Comparison of ENCODE assay signal across 23 cellular contexts in the genomic region with DNA sequence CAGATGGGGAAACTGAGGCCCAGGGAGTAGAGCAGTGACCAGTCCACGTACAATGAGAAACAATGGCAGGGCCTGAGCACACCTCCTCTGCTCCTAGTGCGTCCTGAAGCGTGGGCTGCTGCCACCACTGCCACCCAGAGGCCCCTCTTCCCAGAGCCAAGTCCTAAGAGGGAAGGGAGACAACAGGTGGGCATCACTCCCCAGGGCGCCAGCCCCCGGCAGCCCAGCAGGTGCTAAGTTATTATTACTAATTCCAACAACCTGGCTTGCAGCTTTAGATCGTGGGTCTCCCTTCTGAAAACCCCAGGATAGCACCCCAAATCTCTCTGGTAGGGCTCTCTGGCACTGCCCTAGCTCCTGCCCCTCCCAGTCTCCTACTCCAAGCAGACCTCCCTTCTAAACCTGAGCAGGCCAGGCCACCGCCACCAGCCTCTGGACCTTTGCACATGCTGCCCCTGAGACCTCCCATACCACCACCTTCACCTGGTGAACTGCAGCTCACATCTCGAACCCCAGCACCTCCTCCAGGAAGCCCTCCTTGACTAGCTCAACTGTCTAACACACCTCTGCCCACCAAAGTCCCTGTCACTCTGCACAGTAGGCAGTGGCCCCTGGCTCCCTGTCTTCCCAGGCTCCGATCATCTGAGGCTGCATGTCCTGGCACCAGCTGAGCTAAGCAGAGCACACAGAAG.
DNase-seq lines count a peak whose midpoint lies in the region; ATAC-seq and TF ChIP-seq lines count a peak whose summit lies in the region.
"Had no signal": no experiment of that assay in that cellular context is flagged by ENCODE, and none has a peak within 500 bp of the region (broad histone marks: within the 10 kb centered on the region; RNA-seq: fewer than 3 reads in every experiment).

No MANE protein-coding gene starts in this region.

- intact Hi-C loops in Caco-2 (cut with micrococcal nuclease; ENCODE audit: unreplicated experiment): no loop called here

- H3K27ac Mint-ChIP-seq in Caco-2 (ENCODE audit: unreplicated experiment) (peak overlapping the region; percentile 65), brain (peak overlapping the region in 4 of 5 experiments; percentile 45 to 99 (median 94)), progenitor cell of endocrine pancreas (peak overlapping the region; percentile 79)
- H3K27ac Mint-ChIP-seq: CD4-positive, alpha-beta memory T cell had no signal

- H3K27ac ChIP-seq in KMS-11: peak overlapping the region; percentile 8; the same call in 1 of the 2 replicates
- H3K27ac ChIP-seq in brain microvascular endothelial cell: no peak overlapping the region
- H3K27ac ChIP-seq: BLaER1 had no signal

- H3K9me3 Mint-ChIP-seq in Caco-2 (ENCODE audit: unreplicated experiment) (no peaks in the 10 kb centered on the region), brain (peaks cover 0 to 13% (median 2%) of the 10 kb centered on the region in 5 experiments), progenitor cell of endocrine pancreas (ENCODE audit: low read depth) (no peaks in the 10 kb centered on the region)

- POLR2A ChIA-PET in Caco-2 (lab: Charles Lee): no interaction called here

- no peak overlapping the region for H2AFZ ChIP-seq in KMS-11 (ENCODE audit: low read depth)

- TF ChIP-seq CTCF in Caco-2 (IDR thresholded peaks at IDR 0.05; ENCODE audit: insufficient read depth in 1 of 2, low read depth in 1 of 2, low read length in 1 of 2, severe bottlenecking in 1 of 2, unreplicated experiment in 1 of 2) (no peak), KMS-11 (conservative IDR thresholded peaks at IDR 0.05; ENCODE audit: low read depth, low read length) (no peak), brain (conservative IDR thresholded peaks at IDR 0.05) (no peak), progenitor cell of endocrine pancreas (IDR thresholded peaks at IDR 0.05; ENCODE audit: unreplicated experiment) (no peak), brain microvascular endothelial cell (IDR thresholded peaks at IDR 0.05; ENCODE audit: low read depth, low read length, missing control alignments) (no peak)

- H3K36me3 Mint-ChIP-seq in Caco-2 (ENCODE audit: insufficient read depth, unreplicated experiment) (peaks cover 44% of the 10 kb centered on the region), brain (peaks cover 45% of the 10 kb centered on the region), progenitor cell of endocrine pancreas (ENCODE audit: insufficient read depth) (peaks cover 9% of the 10 kb centered on the region)
- H3K36me3 Mint-ChIP-seq: CD4-positive, alpha-beta memory T cell had no signal

- BruUV-seq in Caco-2 (replicated peaks; lab: Mats Ljungman, UMichigan): no TSS peak

- peak overlapping the region; percentile 9; the same call in 1 of the 2 replicates for H3K9ac ChIP-seq in KMS-11
- H3K9ac ChIP-seq: BLaER1 had no signal

- no peaks in the 10 kb centered on the region for H4K20me1 ChIP-seq in KMS-11 (ENCODE audit: insufficient read depth)

- peak overlapping the region; percentile 21; the same call in 1 of the 2 replicates for H3K4me2 ChIP-seq in KMS-11
- H3K4me2 ChIP-seq: BLaER1 had no signal

- H3K27me3 Mint-ChIP-seq in Caco-2 (ENCODE audit: insufficient read depth, unreplicated experiment) (no peaks in the 10 kb centered on the region), brain (no peaks in the 10 kb centered on the region), progenitor cell of endocrine pancreas (no peaks in the 10 kb centered on the region)
- H3K27me3 Mint-ChIP-seq: CD4-positive, alpha-beta memory T cell had no signal

- H3K4me1 Mint-ChIP-seq in Caco-2 (ENCODE audit: low read depth, unreplicated experiment) (no peaks in the 10 kb centered on the region), brain (peaks cover 72% of the 10 kb centered on the region), progenitor cell of endocrine pancreas (ENCODE audit: low read depth) (peaks cover 40% of the 10 kb centered on the region)
- H3K4me1 Mint-ChIP-seq: CD4-positive, alpha-beta memory T cell had no signal

- in situ Hi-C loops in brain microvascular endothelial cell (cut with HindIII; ENCODE audit: low pct_ligation_motif_present, low sequenced_read_pairs): no loop called here

- no peaks in the 10 kb centered on the region for H3K9me3 ChIP-seq in Caco-2
- H3K9me3 ChIP-seq: BLaER1, MG63 had no signal

- H3K27me3 ChIP-seq in Caco-2 (replicated peaks; ENCODE audit: control insufficient read depth, insufficient read depth, low read length): no peaks in the 10 kb centered on the region
- H3K27me3 ChIP-seq in KMS-11 (ENCODE audit: insufficient read depth, low read depth): no peaks in the 10 kb centered on the region
- no peaks in the 10 kb centered on the region for H3K27me3 ChIP-seq in brain microvascular endothelial cell (replicated peaks)
- H3K27me3 ChIP-seq: BLaER1, MG63 had no signal

- DNase-seq in Caco-2 (no peak), progenitor cell of endocrine pancreas (ENCODE audit: low spot score, unreplicated experiment) (no peak), HPDE6-E6E7 (ENCODE audit: extremely low spot score) (no peak), brain microvascular endothelial cell (no peak)
- DNase-seq in NK-92 treated with Interleukin-12 subunit alpha and Interleukin-12 subunit beta, amount 100 ng/mL, for 24 hours (lab: John Stamatoyannopoulos, UW): no peak
- DNase-seq: Calu3; CD4-positive, alpha-beta memory T cell; GF-D8; MG63; NCI-H1092; NCI-H1436 treated with DMSO at 0.1 percent for 48 hours; NCI-H2081; NCI-H510A; NCI-H774; PC-3; RPMI8226; SIG-M5; T-helper 1 cell had no signal

- H3K4me1 ChIP-seq in Caco-2 (no peaks in the 10 kb centered on the region), KMS-11 (ENCODE audit: low read depth, poor library complexity, severe bottlenecking) (peaks cover 9% of the 10 kb centered on the region)

- CTCF ChIA-PET in Caco-2 (lab: Charles Lee): no interaction called here

- no peak overlapping the region for H3K4me3 Mint-ChIP-seq in Caco-2 (ENCODE audit: unreplicated experiment)
- H3K4me3 Mint-ChIP-seq in brain: no peak overlapping the region
- H3K4me3 Mint-ChIP-seq in progenitor cell of endocrine pancreas (ENCODE audit: low read depth): no peak overlapping the region
- H3K4me3 Mint-ChIP-seq: CD4-positive, alpha-beta memory T cell had no signal

- H3K36me3 ChIP-seq in Caco-2 (ENCODE audit: control insufficient read depth, insufficient read depth, low read length) (peaks cover 1% of the 10 kb centered on the region; the same call in 1 of the 2 replicates), KMS-11 (ENCODE audit: insufficient read depth) (no peaks in the 10 kb centered on the region), brain microvascular endothelial cell (replicated peaks) (no peaks in the 10 kb centered on the region)

- no peak for ATAC-seq in HG03571 (IDR thresholded peaks at IDR 0.05; ENCODE audit: unreplicated experiment)
- ATAC-seq: PC-3, SK-N-SH treated with all-trans-retinoic acid at 6 μM for 48 hours had no signal

- H3K79me2 ChIP-seq in KMS-11 (ENCODE audit: insufficient read depth, low read depth): no peaks in the 10 kb centered on the region

- no peak overlapping the region for H3K4me3 ChIP-seq in Caco-2 (ENCODE audit: low read depth, low read length)
- H3K4me3 ChIP-seq in KMS-11 (IDR thresholded peaks at IDR 0.05; ENCODE audit: insufficient read depth, low read depth, low read length): no peak overlapping the region
- no peak overlapping the region for H3K4me3 ChIP-seq in brain microvascular endothelial cell (ENCODE audit: low read depth, low read length)
- H3K4me3 ChIP-seq: BLaER1, MG63 had no signal
